1 cellular context compared by ENCODE assay signal in the genomic region with DNA sequence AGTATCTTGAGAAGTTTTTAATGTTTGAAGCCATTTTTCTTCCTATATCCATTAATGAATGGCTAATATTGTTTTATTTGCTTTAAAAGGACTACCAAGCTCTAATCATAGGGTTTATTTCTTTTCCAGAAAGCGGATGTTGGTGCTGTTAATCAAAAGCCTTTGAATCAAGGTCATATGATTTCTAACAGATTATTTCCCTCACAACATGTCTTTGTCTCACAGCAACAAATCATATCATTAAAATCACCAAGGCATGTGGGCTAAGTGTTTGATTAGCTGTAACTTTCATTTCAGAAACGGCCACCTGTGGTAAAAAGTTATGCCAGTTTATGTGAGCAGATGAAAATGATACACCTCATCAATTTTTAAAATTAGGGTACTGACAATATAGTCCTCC.
TF ChIP-seq lines count a peak whose summit lies in the region.

No MANE protein-coding gene starts in this region.

TF ChIP-seq in IMR-90, 13 proteins besides CTCF, POLR2A, EP300 and RAD21:
- TF ChIP-seq USF2 (IDR thresholded peaks at IDR 0.05; ENCODE audit: low read depth, low read length), result no peak
